ENCODE assay signal across 1 cellular context in the genomic region with DNA sequence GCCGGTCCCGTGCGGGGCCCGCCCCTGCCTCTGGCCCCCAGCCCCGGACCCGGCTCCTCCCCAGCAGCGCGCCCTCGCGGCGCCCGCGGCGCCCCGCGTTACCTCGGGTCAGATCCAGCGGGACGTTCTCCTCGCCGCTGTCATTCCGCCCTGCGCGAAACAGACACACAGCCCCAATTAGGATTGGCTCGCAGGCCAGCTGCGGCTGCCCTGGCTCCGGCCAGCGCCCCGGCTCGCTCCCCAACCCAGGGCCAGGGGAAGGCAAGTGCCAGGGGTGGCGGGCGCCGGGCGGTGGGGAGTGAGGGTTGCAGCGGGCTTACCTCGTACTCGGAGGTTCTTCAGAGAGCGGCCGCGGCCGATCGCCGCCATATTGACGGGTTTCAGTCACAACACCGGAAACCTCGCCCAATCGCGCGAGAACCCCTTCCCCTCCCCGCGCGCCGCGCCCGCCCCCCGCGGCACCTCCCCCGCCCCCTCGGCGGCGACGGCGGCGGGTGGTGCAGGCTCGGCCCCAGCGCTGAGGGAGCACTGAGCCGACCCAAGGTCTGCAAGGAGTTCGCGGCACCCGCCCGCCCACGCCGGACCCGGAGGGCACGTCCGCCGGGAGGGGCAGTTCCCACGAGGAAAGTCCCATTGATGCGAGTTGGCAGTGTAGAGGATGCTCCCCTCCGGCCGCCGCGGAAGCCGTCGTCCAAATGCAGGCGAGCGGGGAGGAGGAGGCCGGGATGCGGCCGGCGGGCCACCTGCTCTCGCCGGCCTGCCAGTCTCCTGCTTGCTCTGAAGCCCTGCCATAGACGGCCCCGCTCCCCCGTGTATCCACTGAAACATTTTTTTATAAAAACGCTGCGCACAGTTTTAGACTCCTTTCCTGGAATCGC.
TF ChIP-seq lines count a peak whose summit lies in the region.

A gene with protein sequence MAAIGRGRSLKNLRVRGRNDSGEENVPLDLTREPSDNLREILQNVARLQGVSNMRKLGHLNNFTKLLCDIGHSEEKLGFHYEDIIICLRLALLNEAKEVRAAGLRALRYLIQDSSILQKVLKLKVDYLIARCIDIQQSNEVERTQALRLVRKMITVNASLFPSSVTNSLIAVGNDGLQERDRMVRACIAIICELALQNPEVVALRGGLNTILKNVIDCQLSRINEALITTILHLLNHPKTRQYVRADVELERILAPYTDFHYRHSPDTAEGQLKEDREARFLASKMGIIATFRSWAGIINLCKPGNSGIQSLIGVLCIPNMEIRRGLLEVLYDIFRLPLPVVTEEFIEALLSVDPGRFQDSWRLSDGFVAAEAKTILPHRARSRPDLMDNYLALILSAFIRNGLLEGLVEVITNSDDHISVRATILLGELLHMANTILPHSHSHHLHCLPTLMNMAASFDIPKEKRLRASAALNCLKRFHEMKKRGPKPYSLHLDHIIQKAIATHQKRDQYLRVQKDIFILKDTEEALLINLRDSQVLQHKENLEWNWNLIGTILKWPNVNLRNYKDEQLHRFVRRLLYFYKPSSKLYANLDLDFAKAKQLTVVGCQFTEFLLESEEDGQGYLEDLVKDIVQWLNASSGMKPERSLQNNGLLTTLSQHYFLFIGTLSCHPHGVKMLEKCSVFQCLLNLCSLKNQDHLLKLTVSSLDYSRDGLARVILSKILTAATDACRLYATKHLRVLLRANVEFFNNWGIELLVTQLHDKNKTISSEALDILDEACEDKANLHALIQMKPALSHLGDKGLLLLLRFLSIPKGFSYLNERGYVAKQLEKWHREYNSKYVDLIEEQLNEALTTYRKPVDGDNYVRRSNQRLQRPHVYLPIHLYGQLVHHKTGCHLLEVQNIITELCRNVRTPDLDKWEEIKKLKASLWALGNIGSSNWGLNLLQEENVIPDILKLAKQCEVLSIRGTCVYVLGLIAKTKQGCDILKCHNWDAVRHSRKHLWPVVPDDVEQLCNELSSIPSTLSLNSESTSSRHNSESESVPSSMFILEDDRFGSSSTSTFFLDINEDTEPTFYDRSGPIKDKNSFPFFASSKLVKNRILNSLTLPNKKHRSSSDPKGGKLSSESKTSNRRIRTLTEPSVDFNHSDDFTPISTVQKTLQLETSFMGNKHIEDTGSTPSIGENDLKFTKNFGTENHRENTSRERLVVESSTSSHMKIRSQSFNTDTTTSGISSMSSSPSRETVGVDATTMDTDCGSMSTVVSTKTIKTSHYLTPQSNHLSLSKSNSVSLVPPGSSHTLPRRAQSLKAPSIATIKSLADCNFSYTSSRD (N-terminal part only) (minus strand): TSS at position 391 of the 878 bp plus-strand sequence. CDS start 22 bp downstream, at position 369.

TF ChIP-seq in HEK293, 187 proteins besides CTCF, POLR2A, EP300 and RAD21 (continued from another document and continues in another):
- TF ChIP-seq ZNF175 (tag by site-specific recombination; IDR thresholded peaks at IDR 0.05) (no peak), ZNF394 (tag by site-specific recombination; IDR thresholded peaks at IDR 0.05; ENCODE audit: borderline replicate concordance) (0 out of 2 replicates have a peak, but pooled peaks have one; percentile 18), FEZF1 (tag by site-specific recombination; IDR thresholded peaks at IDR 0.05) (no peak), OSR2 (tag by site-specific recombination; IDR thresholded peaks at IDR 0.05) (0 out of 2 replicates have a peak, but pooled peaks have one; percentile 37), ZNF10 (tag by site-specific recombination; IDR thresholded peaks at IDR 0.05) (0 out of 2 replicates have a peak, but pooled peaks have one; percentile 9), ZNF610 (tag by site-specific recombination; IDR thresholded peaks at IDR 0.05; ENCODE audit: borderline replicate concordance) (0 out of 2 replicates have a peak, but pooled peaks have one; percentile 51), SALL2 (tag by site-specific recombination; IDR thresholded peaks at IDR 0.05; ENCODE audit: borderline replicate concordance) (no peak), GLI4 (tag by site-specific recombination; IDR thresholded peaks at IDR 0.05) (peak; percentile 64; the same call in 1 of the 2 replicates), REPIN1 (tag by site-specific recombination; IDR thresholded peaks at IDR 0.05; ENCODE audit: low read depth) (peak; percentile 58; the same call in 1 of the 2 replicates), YY2 (tag by site-specific recombination; IDR thresholded peaks at IDR 0.05) (peak; percentile 58), KLF9 (tag by site-specific recombination; IDR thresholded peaks at IDR 0.05; ENCODE audit: low read depth) (peak; percentile 61), YY1 (tag by site-specific recombination; IDR thresholded peaks at IDR 0.05) (peak; percentile 80), ZBTB8A (tag by site-specific recombination; IDR thresholded peaks at IDR 0.05) (peak; percentile 90), ZNF184 (tag by site-specific recombination; IDR thresholded peaks at IDR 0.05) (peak; percentile 30; the same call in 1 of the 2 replicates), ZFP3 (tag by site-specific recombination; IDR thresholded peaks at IDR 0.05; ENCODE audit: low read depth) (0 out of 2 replicates have a peak, but pooled peaks have one; percentile 54), ZNF596 (tag by site-specific recombination; IDR thresholded peaks at IDR 0.05) (no peak), ZNF48 (tag by site-specific recombination; IDR thresholded peaks at IDR 0.05) (no peak), ZEB2 (tag by site-specific recombination; IDR thresholded peaks at IDR 0.05) (peak; percentile 63; the same call in 1 of the 2 replicates), ZNF677 (tag by site-specific recombination; IDR thresholded peaks at IDR 0.05) (no peak), ZNF747 (tag by site-specific recombination; IDR thresholded peaks at IDR 0.05) (no peak), ZNF843 (tag by site-specific recombination; IDR thresholded peaks at IDR 0.05) (peak; percentile 41; the same call in 1 of the 2 replicates)
- TF ChIP-seq, protein P1, sequence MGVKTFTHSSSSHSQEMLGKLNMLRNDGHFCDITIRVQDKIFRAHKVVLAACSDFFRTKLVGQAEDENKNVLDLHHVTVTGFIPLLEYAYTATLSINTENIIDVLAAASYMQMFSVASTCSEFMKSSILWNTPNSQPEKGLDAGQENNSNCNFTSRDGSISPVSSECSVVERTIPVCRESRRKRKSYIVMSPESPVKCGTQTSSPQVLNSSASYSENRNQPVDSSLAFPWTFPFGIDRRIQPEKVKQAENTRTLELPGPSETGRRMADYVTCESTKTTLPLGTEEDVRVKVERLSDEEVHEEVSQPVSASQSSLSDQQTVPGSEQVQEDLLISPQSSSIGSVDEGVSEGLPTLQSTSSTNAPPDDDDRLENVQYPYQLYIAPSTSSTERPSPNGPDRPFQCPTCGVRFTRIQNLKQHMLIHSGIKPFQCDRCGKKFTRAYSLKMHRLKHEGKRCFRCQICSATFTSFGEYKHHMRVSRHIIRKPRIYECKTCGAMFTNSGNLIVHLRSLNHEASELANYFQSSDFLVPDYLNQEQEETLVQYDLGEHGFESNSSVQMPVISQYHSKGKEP (tag by site-specific recombination; IDR thresholded peaks at IDR 0.05) = 0 out of 2 replicates have a peak, but pooled peaks have one; percentile 25
- TF ChIP-seq, protein P2, sequence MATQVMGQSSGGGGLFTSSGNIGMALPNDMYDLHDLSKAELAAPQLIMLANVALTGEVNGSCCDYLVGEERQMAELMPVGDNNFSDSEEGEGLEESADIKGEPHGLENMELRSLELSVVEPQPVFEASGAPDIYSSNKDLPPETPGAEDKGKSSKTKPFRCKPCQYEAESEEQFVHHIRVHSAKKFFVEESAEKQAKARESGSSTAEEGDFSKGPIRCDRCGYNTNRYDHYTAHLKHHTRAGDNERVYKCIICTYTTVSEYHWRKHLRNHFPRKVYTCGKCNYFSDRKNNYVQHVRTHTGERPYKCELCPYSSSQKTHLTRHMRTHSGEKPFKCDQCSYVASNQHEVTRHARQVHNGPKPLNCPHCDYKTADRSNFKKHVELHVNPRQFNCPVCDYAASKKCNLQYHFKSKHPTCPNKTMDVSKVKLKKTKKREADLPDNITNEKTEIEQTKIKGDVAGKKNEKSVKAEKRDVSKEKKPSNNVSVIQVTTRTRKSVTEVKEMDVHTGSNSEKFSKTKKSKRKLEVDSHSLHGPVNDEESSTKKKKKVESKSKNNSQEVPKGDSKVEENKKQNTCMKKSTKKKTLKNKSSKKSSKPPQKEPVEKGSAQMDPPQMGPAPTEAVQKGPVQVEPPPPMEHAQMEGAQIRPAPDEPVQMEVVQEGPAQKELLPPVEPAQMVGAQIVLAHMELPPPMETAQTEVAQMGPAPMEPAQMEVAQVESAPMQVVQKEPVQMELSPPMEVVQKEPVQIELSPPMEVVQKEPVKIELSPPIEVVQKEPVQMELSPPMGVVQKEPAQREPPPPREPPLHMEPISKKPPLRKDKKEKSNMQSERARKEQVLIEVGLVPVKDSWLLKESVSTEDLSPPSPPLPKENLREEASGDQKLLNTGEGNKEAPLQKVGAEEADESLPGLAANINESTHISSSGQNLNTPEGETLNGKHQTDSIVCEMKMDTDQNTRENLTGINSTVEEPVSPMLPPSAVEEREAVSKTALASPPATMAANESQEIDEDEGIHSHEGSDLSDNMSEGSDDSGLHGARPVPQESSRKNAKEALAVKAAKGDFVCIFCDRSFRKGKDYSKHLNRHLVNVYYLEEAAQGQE (tag by site-specific recombination; IDR thresholded peaks at IDR 0.05) = 0 out of 2 replicates have a peak, but pooled peaks have one; percentile 27
- TF ChIP-seq, protein P3, sequence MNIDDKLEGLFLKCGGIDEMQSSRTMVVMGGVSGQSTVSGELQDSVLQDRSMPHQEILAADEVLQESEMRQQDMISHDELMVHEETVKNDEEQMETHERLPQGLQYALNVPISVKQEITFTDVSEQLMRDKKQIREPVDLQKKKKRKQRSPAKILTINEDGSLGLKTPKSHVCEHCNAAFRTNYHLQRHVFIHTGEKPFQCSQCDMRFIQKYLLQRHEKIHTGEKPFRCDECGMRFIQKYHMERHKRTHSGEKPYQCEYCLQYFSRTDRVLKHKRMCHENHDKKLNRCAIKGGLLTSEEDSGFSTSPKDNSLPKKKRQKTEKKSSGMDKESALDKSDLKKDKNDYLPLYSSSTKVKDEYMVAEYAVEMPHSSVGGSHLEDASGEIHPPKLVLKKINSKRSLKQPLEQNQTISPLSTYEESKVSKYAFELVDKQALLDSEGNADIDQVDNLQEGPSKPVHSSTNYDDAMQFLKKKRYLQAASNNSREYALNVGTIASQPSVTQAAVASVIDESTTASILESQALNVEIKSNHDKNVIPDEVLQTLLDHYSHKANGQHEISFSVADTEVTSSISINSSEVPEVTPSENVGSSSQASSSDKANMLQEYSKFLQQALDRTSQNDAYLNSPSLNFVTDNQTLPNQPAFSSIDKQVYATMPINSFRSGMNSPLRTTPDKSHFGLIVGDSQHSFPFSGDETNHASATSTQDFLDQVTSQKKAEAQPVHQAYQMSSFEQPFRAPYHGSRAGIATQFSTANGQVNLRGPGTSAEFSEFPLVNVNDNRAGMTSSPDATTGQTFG (tag by site-specific recombination; IDR thresholded peaks at IDR 0.05; ENCODE audit: borderline replicate concordance) = no peak
- TF ChIP-seq, protein P4, sequence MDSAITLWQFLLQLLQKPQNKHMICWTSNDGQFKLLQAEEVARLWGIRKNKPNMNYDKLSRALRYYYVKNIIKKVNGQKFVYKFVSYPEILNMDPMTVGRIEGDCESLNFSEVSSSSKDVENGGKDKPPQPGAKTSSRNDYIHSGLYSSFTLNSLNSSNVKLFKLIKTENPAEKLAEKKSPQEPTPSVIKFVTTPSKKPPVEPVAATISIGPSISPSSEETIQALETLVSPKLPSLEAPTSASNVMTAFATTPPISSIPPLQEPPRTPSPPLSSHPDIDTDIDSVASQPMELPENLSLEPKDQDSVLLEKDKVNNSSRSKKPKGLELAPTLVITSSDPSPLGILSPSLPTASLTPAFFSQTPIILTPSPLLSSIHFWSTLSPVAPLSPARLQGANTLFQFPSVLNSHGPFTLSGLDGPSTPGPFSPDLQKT (IDR thresholded peaks at IDR 0.05; ENCODE audit: borderline replicate concordance, low read depth, low read length) = no peak
- TF ChIP-seq, protein P5, sequence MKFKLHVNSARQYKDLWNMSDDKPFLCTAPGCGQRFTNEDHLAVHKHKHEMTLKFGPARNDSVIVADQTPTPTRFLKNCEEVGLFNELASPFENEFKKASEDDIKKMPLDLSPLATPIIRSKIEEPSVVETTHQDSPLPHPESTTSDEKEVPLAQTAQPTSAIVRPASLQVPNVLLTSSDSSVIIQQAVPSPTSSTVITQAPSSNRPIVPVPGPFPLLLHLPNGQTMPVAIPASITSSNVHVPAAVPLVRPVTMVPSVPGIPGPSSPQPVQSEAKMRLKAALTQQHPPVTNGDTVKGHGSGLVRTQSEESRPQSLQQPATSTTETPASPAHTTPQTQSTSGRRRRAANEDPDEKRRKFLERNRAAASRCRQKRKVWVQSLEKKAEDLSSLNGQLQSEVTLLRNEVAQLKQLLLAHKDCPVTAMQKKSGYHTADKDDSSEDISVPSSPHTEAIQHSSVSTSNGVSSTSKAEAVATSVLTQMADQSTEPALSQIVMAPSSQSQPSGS (tag by site-specific recombination; IDR thresholded peaks at IDR 0.05; ENCODE audit: low read depth) = no peak
- TF ChIP-seq, protein P6, sequence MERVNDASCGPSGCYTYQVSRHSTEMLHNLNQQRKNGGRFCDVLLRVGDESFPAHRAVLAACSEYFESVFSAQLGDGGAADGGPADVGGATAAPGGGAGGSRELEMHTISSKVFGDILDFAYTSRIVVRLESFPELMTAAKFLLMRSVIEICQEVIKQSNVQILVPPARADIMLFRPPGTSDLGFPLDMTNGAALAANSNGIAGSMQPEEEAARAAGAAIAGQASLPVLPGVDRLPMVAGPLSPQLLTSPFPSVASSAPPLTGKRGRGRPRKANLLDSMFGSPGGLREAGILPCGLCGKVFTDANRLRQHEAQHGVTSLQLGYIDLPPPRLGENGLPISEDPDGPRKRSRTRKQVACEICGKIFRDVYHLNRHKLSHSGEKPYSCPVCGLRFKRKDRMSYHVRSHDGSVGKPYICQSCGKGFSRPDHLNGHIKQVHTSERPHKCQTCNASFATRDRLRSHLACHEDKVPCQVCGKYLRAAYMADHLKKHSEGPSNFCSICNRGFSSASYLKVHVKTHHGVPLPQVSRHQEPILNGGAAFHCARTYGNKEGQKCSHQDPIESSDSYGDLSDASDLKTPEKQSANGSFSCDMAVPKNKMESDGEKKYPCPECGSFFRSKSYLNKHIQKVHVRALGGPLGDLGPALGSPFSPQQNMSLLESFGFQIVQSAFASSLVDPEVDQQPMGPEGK (tag by site-specific recombination; IDR thresholded peaks at IDR 0.05) = peak; percentile 95
- TF ChIP-seq, protein P7, sequence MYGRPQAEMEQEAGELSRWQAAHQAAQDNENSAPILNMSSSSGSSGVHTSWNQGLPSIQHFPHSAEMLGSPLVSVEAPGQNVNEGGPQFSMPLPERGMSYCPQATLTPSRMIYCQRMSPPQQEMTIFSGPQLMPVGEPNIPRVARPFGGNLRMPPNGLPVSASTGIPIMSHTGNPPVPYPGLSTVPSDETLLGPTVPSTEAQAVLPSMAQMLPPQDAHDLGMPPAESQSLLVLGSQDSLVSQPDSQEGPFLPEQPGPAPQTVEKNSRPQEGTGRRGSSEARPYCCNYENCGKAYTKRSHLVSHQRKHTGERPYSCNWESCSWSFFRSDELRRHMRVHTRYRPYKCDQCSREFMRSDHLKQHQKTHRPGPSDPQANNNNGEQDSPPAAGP (tag by site-specific recombination; IDR thresholded peaks at IDR 0.05) = peak; percentile 8; the same call in 1 of the 2 replicates
